Comparison of ENCODE assay signal across 15 cellular contexts in the genomic region with DNA sequence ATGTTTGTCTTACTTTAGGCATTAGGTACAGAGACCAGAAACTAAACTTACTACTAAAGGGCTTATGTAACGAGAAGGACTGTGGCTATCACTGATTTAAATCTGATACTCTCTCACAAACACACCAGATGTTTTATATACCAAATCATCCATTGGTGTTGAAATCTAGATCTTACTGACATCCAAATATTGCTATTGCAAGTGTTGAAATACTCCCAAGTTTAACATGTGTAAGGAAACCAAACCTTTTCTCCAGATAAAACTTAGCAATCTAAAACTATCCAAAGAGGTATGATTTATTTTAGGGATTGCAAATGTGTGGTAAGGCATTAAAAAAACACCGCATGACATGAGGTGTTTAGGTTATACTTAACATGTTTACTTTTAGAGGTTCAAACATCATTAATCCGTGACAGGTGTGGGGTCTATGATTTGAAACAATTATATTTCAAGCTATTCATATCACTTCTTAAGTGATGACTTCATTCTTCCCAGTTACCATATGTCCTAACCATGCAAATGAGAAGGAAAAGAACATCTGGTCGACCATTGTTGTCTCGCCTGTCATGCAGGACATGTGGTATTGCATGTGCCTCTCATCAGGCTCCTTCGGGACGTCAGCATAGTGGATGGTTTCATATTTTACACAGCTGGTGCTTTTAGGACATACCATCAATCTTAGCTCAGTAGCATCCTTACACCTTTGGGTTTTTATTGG.
DNase-seq lines count a peak whose midpoint lies in the region; ATAC-seq, FAIRE-seq and TF ChIP-seq lines count a peak whose summit lies in the region.
"Had no signal": no experiment of that assay in that cellular context is flagged by ENCODE, and none has a peak within 500 bp of the region (broad histone marks: within the 10 kb centered on the region; RNA-seq: fewer than 3 reads in every experiment).

No MANE protein-coding gene starts in this region.

- peak; percentile 86 for FAIRE-seq in GM12878 (lab: Jason Lieb, UNC)
- FAIRE-seq: kidney had no signal

- H3K9me3 Mint-ChIP-seq in CD4-positive, alpha-beta T cell, result no peaks in the 10 kb centered on the region

- no peak for TF ChIP-seq RAD21 in GM12878 (IDR thresholded peaks at IDR 0.05; ENCODE audit: insufficient read depth, low read depth, low read length)

- no peaks in the 10 kb centered on the region for H3K4me1 ChIP-seq in GM12878 (ENCODE audit: control insufficient read depth, insufficient read depth, low read length)
- H3K4me1 ChIP-seq: psoas muscle had no signal

- H3K4me1 Mint-ChIP-seq in CD4-positive, alpha-beta T cell (ENCODE audit: low read depth), result no peaks in the 10 kb centered on the region
- H3K4me1 Mint-ChIP-seq: activated naive CD8-positive, alpha-beta T cell treated with anti-CD3 and anti-CD28 coated beads, Interleukin-2, amount 10 ng/mL, durations not matched to agents 7 days and 5 days; endodermal cell had no signal

- no TSS peak for BruUV-seq in GM12878 (replicated peaks; lab: Mats Ljungman, UMichigan)

- TF ChIP-seq EP300 in GM12878 (IDR thresholded peaks at IDR 0.05; ENCODE audit: borderline replicate concordance in 1 of 2, control insufficient read depth in 1 of 2, low read depth in 2 of 2, low read length in 2 of 2), result peak; percentile 30 to 70; a peak in 3 of 4 replicates

- peak overlapping the region; percentile 41 for H2AFZ ChIP-seq in GM12878 (ENCODE audit: control insufficient read depth, low read depth, low read length)

- CTCF ChIA-PET in GM12878 (lab: Yijun Ruan, JAX), result interaction anchor here (0.7 to 1.2 kb wide), 2 partner anchors 8 to 11 kb away, joined by 3 to 4 read pairs; no protein-coding TSS in a partner anchor
- CTCF ChIA-PET in CD4-positive, alpha-beta T cell (lab: Charles Lee), result interaction anchor here (0.8 kb wide), 1 partner anchor 200 kb away, joined by 3 read pairs; no protein-coding TSS in a partner anchor

- H3K27me3 Mint-ChIP-seq in CD4-positive, alpha-beta T cell, result peaks cover 51% of the 10 kb centered on the region

- no peak overlapping the region for H3K27ac Mint-ChIP-seq in CD4-positive, alpha-beta T cell
- H3K27ac Mint-ChIP-seq: activated naive CD8-positive, alpha-beta T cell treated with anti-CD3 and anti-CD28 coated beads, Interleukin-2, amount 10 ng/mL, durations not matched to agents 7 days and 5 days; endodermal cell had no signal

- no peaks in the 10 kb centered on the region for H3K79me2 ChIP-seq in GM12878 (ENCODE audit: control insufficient read depth, insufficient read depth, low read length)

- H3K4me3 ChIP-seq in GM12878, result no peak overlapping the region
- no peak overlapping the region for H3K4me3 ChIP-seq in MG63
- H3K4me3 ChIP-seq: psoas muscle had no signal

- TF ChIP-seq CTCF in GM10266 (IDR thresholded peaks at IDR 0.05; ENCODE audit: control insufficient read depth, insufficient read depth, low read depth, missing control alignments) (no peak), GM12878 (IDR thresholded peaks at IDR 0.05 in 2 of 3, conservative IDR thresholded peaks at IDR 0.05 in 1 of 3; ENCODE audit: control insufficient read depth in 2 of 3, extremely low read depth in 1 of 3, insufficient read depth in 1 of 3, low read depth in 3 of 3, low read length in 3 of 3) (no peak)
- no peak for TF ChIP-seq CTCF in CD4-positive, alpha-beta T cell (IDR thresholded peaks at IDR 0.05)

- intact Hi-C loops in GM12878 (cut with micrococcal nuclease; ENCODE audit: unreplicated experiment), result no loop called here
- intact Hi-C loops in CD4-positive, alpha-beta T cell (cut with DNase I, micrococcal nuclease), result no loop called here

- TF ChIP-seq POLR2A in GM12878 (IDR thresholded peaks at IDR 0.05; ENCODE audit: low read depth, low read length), result no peak

- no peaks in the 10 kb centered on the region for H3K27me3 ChIP-seq in GM12878 (replicated peaks in 1 of 2; ENCODE audit: control insufficient read depth in 2 of 2, insufficient read depth in 2 of 2, low read length in 1 of 2)
- H3K27me3 ChIP-seq in CD4-positive, alpha-beta T cell (ENCODE audit: control insufficient read depth, insufficient read depth, low read length), result peaks cover 21% of the 10 kb centered on the region
- peaks cover 30% of the 10 kb centered on the region for H3K27me3 ChIP-seq in MG63

- in situ Hi-C loops in GM12878 (cut with MboI), result no loop called here

- DNase-seq in GM10266 (ENCODE audit: extremely low spot score), result peak; percentile 20
- DNase-seq in GM12878 (ENCODE audit: low read depth, low spot score), result no peak
- DNase-seq in stimulated activated CD4-positive, alpha-beta T cell treated with anti-CD3 and anti-CD28 coated beads, Interleukin-4, amount 100 ng/mL, for 24 hours, result no peak
- no peak for DNase-seq in CD4-positive, alpha-beta T cell
- DNase-seq in activated CD4-positive, alpha-beta T cell treated with anti-CD3 and anti-CD28 coated beads, Interleukin-2, amount 50 U/mL, for 1 hour, result no peak
- DNase-seq in MG63, result no peak
- DNase-seq: activated CD4-positive, CD25-positive, alpha-beta regulatory T cell; activated naive CD8-positive, alpha-beta T cell treated with anti-CD3 and anti-CD28 coated beads, Interleukin-2, amount 10 ng/mL, durations not matched to agents 7 days and 5 days; endodermal cell; IMR-90; kidney; psoas muscle had no signal

- WGBS in GM12878 (ENCODE audit: insufficient coverage, insufficient replicate concordance, low lambda C conversion rate, missing lambda C conversion rate), result 25% methylated on average over 7 of the region's 7 CpGs

- RAD21 ChIA-PET in GM12878 (lab: Charles Lee; ENCODE audit: unreplicated experiment), result no interaction called here

- SMC1A ChIA-PET in GM12878 (lab: Charles Lee; ENCODE audit: uncharacterized antibody, unreplicated experiment), result interaction anchor here (0.7 to 2.2 kb wide), 7 partner anchors 8 to 47 kb away, joined by 3 to 10 read pairs (median 4); no protein-coding TSS in a partner anchor

- H3K4me2 ChIP-seq in GM12878 (ENCODE audit: control insufficient read depth, insufficient read depth), result no peak overlapping the region

- H3K4me3 Mint-ChIP-seq in CD4-positive, alpha-beta T cell, result no peak overlapping the region
- H3K4me3 Mint-ChIP-seq: activated naive CD8-positive, alpha-beta T cell treated with anti-CD3 and anti-CD28 coated beads, Interleukin-2, amount 10 ng/mL, durations not matched to agents 7 days and 5 days; endodermal cell had no signal

- H3K36me3 ChIP-seq in GM12878 (ENCODE audit: control insufficient read depth in 2 of 2, insufficient read depth in 2 of 2, low read length in 1 of 2) (no peaks in the 10 kb centered on the region), MG63 (no peaks in the 10 kb centered on the region)

- H3K27ac ChIP-seq in GM12878 (ENCODE audit: control insufficient read depth, insufficient read depth), result no peak overlapping the region
- H3K27ac ChIP-seq in CD4-positive, alpha-beta T cell (ENCODE audit: low read depth, low read length), result no peak overlapping the region
- H3K27ac ChIP-seq: C4-2B, psoas muscle had no signal

- H4K20me1 ChIP-seq in GM12878 (ENCODE audit: control insufficient read depth, insufficient read depth), result no peaks in the 10 kb centered on the region

- POLR2A ChIA-PET in GM12878 (lab: Charles Lee), result no interaction called here
- POLR2A ChIA-PET in CD4-positive, alpha-beta T cell (lab: Charles Lee), result no interaction called here

- peak; percentile 63 for ATAC-seq in GM19468 (IDR thresholded peaks at IDR 0.05; ENCODE audit: extremely low read depth, unreplicated experiment)
- ATAC-seq in HG03280 (IDR thresholded peaks at IDR 0.05; ENCODE audit: unreplicated experiment), result peak; percentile 52
- peak; percentile 80 for ATAC-seq in GM12878
- no peak for ATAC-seq in CD4-positive, alpha-beta T cell (ENCODE audit: poor library complexity)
- ATAC-seq: psoas muscle had no signal

- H3K9ac ChIP-seq in GM12878 (ENCODE audit: control insufficient read depth, insufficient read depth, low read length), result no peak overlapping the region

- H3K9me3 ChIP-seq in GM12878 (replicated peaks; ENCODE audit: control insufficient read depth, insufficient read depth, low read length) (peaks cover 4% of the 10 kb centered on the region; the same call in 2 of the 3 replicates), MG63 (peaks cover 4% of the 10 kb centered on the region)
- H3K9me3 ChIP-seq in CD4-positive, alpha-beta T cell (ENCODE audit: control insufficient read depth, low read length), result no peaks in the 10 kb centered on the region
- H3K9me3 ChIP-seq: psoas muscle had no signal

- H3K36me3 Mint-ChIP-seq in CD4-positive, alpha-beta T cell (ENCODE audit: low read depth), result no peaks in the 10 kb centered on the region
- H3K36me3 Mint-ChIP-seq: activated naive CD8-positive, alpha-beta T cell treated with anti-CD3 and anti-CD28 coated beads, Interleukin-2, amount 10 ng/mL, durations not matched to agents 7 days and 5 days had no signal

TF ChIP-seq in GM12878, 131 proteins besides CTCF, POLR2A, EP300 and RAD21 (continues in another document):
- TF ChIP-seq, protein P1, sequence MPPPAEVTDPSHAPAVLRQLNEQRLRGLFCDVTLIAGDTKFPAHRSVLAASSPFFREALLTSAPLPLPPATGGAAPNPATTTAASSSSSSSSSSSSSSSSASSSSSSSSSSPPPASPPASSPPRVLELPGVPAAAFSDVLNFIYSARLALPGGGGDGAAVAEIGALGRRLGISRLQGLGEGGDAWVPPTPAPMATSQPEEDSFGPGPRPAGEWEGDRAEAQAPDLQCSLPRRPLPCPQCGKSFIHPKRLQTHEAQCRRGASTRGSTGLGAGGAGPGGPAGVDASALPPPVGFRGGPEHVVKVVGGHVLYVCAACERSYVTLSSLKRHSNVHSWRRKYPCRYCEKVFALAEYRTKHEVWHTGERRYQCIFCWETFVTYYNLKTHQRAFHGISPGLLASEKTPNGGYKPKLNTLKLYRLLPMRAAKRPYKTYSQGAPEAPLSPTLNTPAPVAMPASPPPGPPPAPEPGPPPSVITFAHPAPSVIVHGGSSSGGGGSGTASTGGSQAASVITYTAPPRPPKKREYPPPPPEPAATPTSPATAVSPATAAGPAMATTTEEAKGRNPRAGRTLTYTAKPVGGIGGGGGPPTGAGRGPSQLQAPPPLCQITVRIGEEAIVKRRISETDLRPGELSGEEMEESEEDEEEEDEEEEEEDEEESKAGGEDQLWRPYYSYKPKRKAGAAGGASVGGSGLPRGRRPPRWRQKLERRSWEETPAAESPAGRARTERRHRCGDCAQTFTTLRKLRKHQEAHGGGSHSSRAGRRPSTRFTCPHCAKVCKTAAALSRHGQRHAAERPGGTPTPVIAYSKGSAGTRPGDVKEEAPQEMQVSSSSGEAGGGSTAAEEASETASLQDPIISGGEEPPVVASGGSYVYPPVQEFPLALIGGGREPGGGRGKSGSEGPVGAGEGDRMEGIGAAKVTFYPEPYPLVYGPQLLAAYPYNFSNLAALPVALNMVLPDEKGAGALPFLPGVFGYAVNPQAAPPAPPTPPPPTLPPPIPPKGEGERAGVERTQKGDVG (CRISPR knock-in tag; IDR thresholded peaks at IDR 0.05), result no peak
- TF ChIP-seq SP1 (IDR thresholded peaks at IDR 0.05; ENCODE audit: low read depth, low read length) (no peak), ATF7 (IDR thresholded peaks at IDR 0.05; ENCODE audit: low read depth) (peak; percentile 56; the same call in 1 of the 2 replicates), MTA3 (IDR thresholded peaks at IDR 0.05; ENCODE audit: borderline replicate concordance, low read length) (no peak), CREM (IDR thresholded peaks at IDR 0.05; ENCODE audit: low read depth) (peak; percentile 72), BHLHE40 (IDR thresholded peaks at IDR 0.05; ENCODE audit: borderline replicate concordance in 1 of 2, low read depth in 2 of 2, low read length in 1 of 2) (peak; percentile 66 to 68; a peak in 3 of 4 replicates)
